ENCODE assay signal across 8 cellular contexts in the genomic region with DNA sequence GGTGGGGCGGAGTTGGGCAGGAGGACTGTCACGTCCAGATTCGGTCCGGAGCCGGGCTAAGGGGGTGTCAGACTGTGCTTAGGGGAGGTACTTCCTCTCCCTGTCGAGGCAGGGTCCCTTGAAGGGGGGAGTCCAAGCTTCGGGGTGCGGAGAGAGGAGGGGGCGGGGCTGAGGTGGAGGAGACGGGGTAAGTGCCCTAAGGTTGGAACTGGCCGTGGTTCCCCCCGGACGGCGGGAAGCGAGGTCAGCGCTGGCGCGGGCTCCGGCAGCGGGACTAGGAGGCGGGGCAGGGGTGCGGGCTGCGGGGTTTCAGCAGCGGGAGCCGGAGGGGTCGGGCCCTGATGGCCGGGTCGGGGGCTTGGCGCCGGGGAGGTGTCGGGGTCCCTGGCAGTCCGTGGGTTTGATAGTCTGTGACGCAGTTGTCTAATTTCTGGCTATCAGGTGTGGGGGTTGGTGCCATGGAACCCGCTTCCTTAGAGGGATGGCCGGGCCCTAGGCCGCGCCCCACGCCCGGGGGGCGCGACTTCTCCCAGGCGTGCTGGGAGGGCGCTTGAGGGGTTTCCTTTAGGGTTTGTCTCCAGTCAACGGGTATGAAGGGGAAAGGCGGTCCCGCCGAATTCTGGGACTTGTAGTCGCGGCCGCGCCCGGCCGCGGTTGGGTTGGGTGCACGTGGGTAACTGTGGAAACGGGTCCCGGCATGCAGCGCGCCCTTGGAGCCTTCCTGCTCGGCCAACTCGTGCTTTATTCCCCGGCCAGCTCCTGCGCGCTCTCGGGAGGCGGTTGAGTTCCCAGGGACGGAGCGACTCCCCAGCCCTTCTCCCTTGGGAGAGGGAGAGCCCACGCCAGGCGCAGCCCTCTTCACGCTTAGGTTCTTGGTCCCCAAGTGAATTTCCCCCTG. TPM values are rescaled to one million over a fixed set of nuclear protein-coding genes. Genes with fewer than 3 reads are reported as not detected.
DNase-seq lines count a peak whose midpoint lies in the region; ATAC-seq and TF ChIP-seq lines count a peak whose summit lies in the region.

No MANE protein-coding gene starts in this region.

- H3K9me3 Mint-ChIP-seq in activated CD4-positive, alpha-beta T cell treated with anti-CD3 and anti-CD28 coated beads, Interleukin-2, amount 10 ng/mL, durations not matched to agents 7 days and 5 days = no peaks in the 10 kb centered on the region
- no peaks in the 10 kb centered on the region for H3K9me3 Mint-ChIP-seq in dendritic cell treated with granulocyte-macrophage colony-stimulating factor and Interleukin-4, amounts not matched to agents 40 ng/mL and 50 ng/mL, for 4 days

- peak overlapping the region; percentile 91 for H3K4me3 Mint-ChIP-seq in activated CD4-positive, alpha-beta T cell treated with anti-CD3 and anti-CD28 coated beads, Interleukin-2, amount 10 ng/mL, durations not matched to agents 7 days and 5 days
- peak overlapping the region; percentile 93 for H3K4me3 Mint-ChIP-seq in dendritic cell treated with granulocyte-macrophage colony-stimulating factor and Interleukin-4, amounts not matched to agents 40 ng/mL and 50 ng/mL, for 4 days

- peaks cover 2% of the 10 kb centered on the region for H3K27me3 Mint-ChIP-seq in activated CD4-positive, alpha-beta T cell treated with anti-CD3 and anti-CD28 coated beads, Interleukin-2, amount 10 ng/mL, durations not matched to agents 7 days and 5 days
- H3K27me3 Mint-ChIP-seq in dendritic cell treated with granulocyte-macrophage colony-stimulating factor and Interleukin-4, amounts not matched to agents 40 ng/mL and 50 ng/mL, for 4 days = peaks cover 8% of the 10 kb centered on the region

- TF ChIP-seq CTCF in BJ (IDR thresholded peaks at IDR 0.05; ENCODE audit: insufficient read depth, low read depth, low read length) (no peak), left lung (IDR thresholded peaks at IDR 0.05) (no peak)

- peaks cover 3 to 15% of the 10 kb centered on the region in 2 donors for H3K4me1 ChIP-seq in left lung

- H3K27ac Mint-ChIP-seq in activated CD4-positive, alpha-beta T cell treated with anti-CD3 and anti-CD28 coated beads, Interleukin-2, amount 10 ng/mL, durations not matched to agents 7 days and 5 days = peak overlapping the region; percentile 86
- H3K27ac Mint-ChIP-seq in dendritic cell treated with granulocyte-macrophage colony-stimulating factor and Interleukin-4, amounts not matched to agents 40 ng/mL and 50 ng/mL, for 4 days = peak overlapping the region; percentile 86

- peak; percentile 44 for ATAC-seq in HG03457 (IDR thresholded peaks at IDR 0.05; ENCODE audit: unreplicated experiment)
- peak; percentile 74 for ATAC-seq in left lung

- intact Hi-C loops in dendritic cell treated with granulocyte-macrophage colony-stimulating factor and Interleukin-4, amounts not matched to agents 40 ng/mL and 50 ng/mL, for 4 days (cut with micrococcal nuclease) = loop anchor here (5.0 to 10.0 kb wide), 2 partner anchors 53 to 1520 kb away; a partner anchor contains a TSS
- intact Hi-C loops in left lung (cut with DNase I) = no loop called here

- CTCF ChIA-PET in BJ (lab: Yijun Ruan, JAX) = no interaction called here
- CTCF ChIA-PET in activated CD4-positive, alpha-beta T cell treated with anti-CD3 and anti-CD28 coated beads, Interleukin-2, amount 10 ng/mL, durations not matched to agents 7 days and 5 days (lab: Charles Lee) = interaction anchor here (0.7 kb wide), 1 partner anchor 39 kb away, joined by 3 read pairs; no protein-coding TSS in a partner anchor

- peak; percentile 57 for DNase-seq in BJ (ENCODE audit: low read depth)
- DNase-seq in GM19240 (ENCODE audit: insufficient read length, low spot score) = peak; percentile 61
- DNase-seq in NCI-H524 (lab: John Stamatoyannopoulos, UW) = peak; percentile 87 to 95
- DNase-seq in activated CD4-positive, alpha-beta T cell treated with anti-CD3 and anti-CD28 coated beads, Interleukin-2, amount 10 ng/mL, durations not matched to agents 7 days and 5 days = peak; percentile 88
- DNase-seq in left lung = peak; percentile 95 to 96
- peak; percentile 71 to 74 for DNase-seq in stimulated activated CD4-positive, alpha-beta T cell treated with anti-CD3 and anti-CD28 coated beads, Interleukin-2, amount 100 ng/mL, for 48 hours

- H3K36me3 Mint-ChIP-seq in activated CD4-positive, alpha-beta T cell treated with anti-CD3 and anti-CD28 coated beads, Interleukin-2, amount 10 ng/mL, durations not matched to agents 7 days and 5 days (ENCODE audit: low read depth) = no peaks in the 10 kb centered on the region
- peaks cover 25% of the 10 kb centered on the region for H3K36me3 Mint-ChIP-seq in dendritic cell treated with granulocyte-macrophage colony-stimulating factor and Interleukin-4, amounts not matched to agents 40 ng/mL and 50 ng/mL, for 4 days (ENCODE audit: low read depth)

- peaks cover 19% of the 10 kb centered on the region for H3K4me1 Mint-ChIP-seq in activated CD4-positive, alpha-beta T cell treated with anti-CD3 and anti-CD28 coated beads, Interleukin-2, amount 10 ng/mL, durations not matched to agents 7 days and 5 days
- peaks cover 17% of the 10 kb centered on the region for H3K4me1 Mint-ChIP-seq in dendritic cell treated with granulocyte-macrophage colony-stimulating factor and Interleukin-4, amounts not matched to agents 40 ng/mL and 50 ng/mL, for 4 days (ENCODE audit: low read depth)

- no peaks in the 10 kb centered on the region for H3K9me3 ChIP-seq in left lung

- H3K27me3 ChIP-seq in BJ (ENCODE audit: control insufficient read depth, insufficient read depth, low read length) (no peaks in the 10 kb centered on the region), left lung (no peaks in the 10 kb centered on the region)

- peak overlapping the region; percentile 93 for H3K4me3 ChIP-seq in BJ (ENCODE audit: low read depth, low read length)
- H3K4me3 ChIP-seq in left lung = peak overlapping the region; percentile 70 to 82

- POLR2A ChIA-PET in BJ (lab: Charles Lee) = no interaction called here
- POLR2A ChIA-PET in activated CD4-positive, alpha-beta T cell treated with anti-CD3 and anti-CD28 coated beads, Interleukin-2, amount 10 ng/mL, durations not matched to agents 7 days and 5 days (lab: Charles Lee) = no interaction called here

- H3K27ac ChIP-seq in left lung = peak overlapping the region; percentile 73 to 81

- H3K36me3 ChIP-seq in BJ (ENCODE audit: control insufficient read depth, insufficient read depth, low read length) (no peaks in the 10 kb centered on the region), left lung (peaks cover 0 to 4% of the 10 kb centered on the region in 2 donors)

RNA-seq across cellular contexts. Expression of a gene that starts 1.5 kb away (rescaled TPM):
- polyA plus RNA-seq in BJ (2011; rRNA removed) = 50.7 and 69.2 TPM in 2 replicates
- 54.9 and 59.7 TPM in 2 replicates for polyA minus RNA-seq in BJ (2011; rRNA and poly(A)+ RNA removed)
- 10 to 100 TPM; 25.7 to 34.1 TPM for total RNA-seq in activated CD4-positive, alpha-beta T cell treated with anti-CD3 and anti-CD28 coated beads, Interleukin-2, amount 10 ng/mL, durations not matched to agents 7 days and 5 days
- total RNA-seq in left lung = 10 to 100 TPM; 31.6 to 39.5 TPM

Comparison
In these comparisons a context has a peak if more than half of its experiments do, and no peak if none do; other contexts are left out.
1. Peak in every context shown above with its lines: DNase-seq, ATAC-seq, H3K4me3 ChIP-seq and H3K27ac ChIP-seq.